8 cellular contexts compared by ENCODE assay signal in genomic region chr16:46658925-46659324, GRCh38. TPM values are rescaled to one million over a fixed set of nuclear protein-coding genes. Genes with fewer than 3 reads are reported as not detected.
DNase-seq lines count a peak whose midpoint lies in the region; ATAC-seq and TF ChIP-seq lines count a peak whose summit lies in the region.

No MANE protein-coding gene starts in this region.

- H3K79me2 ChIP-seq in DOHH2 (ENCODE audit: control insufficient read depth, low read length), result no peaks in the 10 kb centered on the region
- H3K79me2 ChIP-seq in hepatocyte, result no peaks in the 10 kb centered on the region

- POLR2A ChIA-PET in activated B cell treated with CpG ODN at 0.5 μM for 24 hours (lab: Charles Lee), result interaction anchor here (0.6 to 1.0 kb wide), 4 partner anchors 9 to 1951 kb away, joined by 3 to 4 read pairs (median 3); partner anchors contain the start of gene ABCC11

- H3K9me2 ChIP-seq in DOHH2 (replicated peaks; ENCODE audit: control insufficient read depth, low read length), result no peaks in the 10 kb centered on the region
- H3K9me2 ChIP-seq in hepatocyte (replicated peaks; ENCODE audit: insufficient read depth), result no peaks in the 10 kb centered on the region

- peaks cover 20% of the 10 kb centered on the region for H3K4me1 ChIP-seq in DOHH2 (ENCODE audit: control insufficient read depth, low read length)
- no peaks in the 10 kb centered on the region for H3K4me1 ChIP-seq in uterus
- no peaks in the 10 kb centered on the region for H3K4me1 ChIP-seq in prostate gland (replicated peaks)
- no peaks in the 10 kb centered on the region for H3K4me1 ChIP-seq in hepatocyte (ENCODE audit: insufficient read depth)

- H3K9me3 ChIP-seq in DOHH2 (ENCODE audit: control insufficient read depth, insufficient read depth, low read length) (no peaks in the 10 kb centered on the region), uterus (no peaks in the 10 kb centered on the region), prostate gland (no peaks in the 10 kb centered on the region), hepatocyte (ENCODE audit: low read depth) (no peaks in the 10 kb centered on the region)

- peaks cover 3% of the 10 kb centered on the region for H3F3A ChIP-seq in DOHH2 (ENCODE audit: control insufficient read depth, insufficient read depth)

- H3K36me3 ChIP-seq in DOHH2 (ENCODE audit: control insufficient read depth, low read length) (peaks cover 54% of the 10 kb centered on the region), uterus (no peaks in the 10 kb centered on the region), prostate gland (peaks cover 7 to 11% of the 10 kb centered on the region in 2 donors), hepatocyte (replicated peaks; ENCODE audit: insufficient read depth, low read depth) (peaks cover 5% of the 10 kb centered on the region)

- peaks cover 54% of the 10 kb centered on the region for H3K36me3 Mint-ChIP-seq in activated B cell treated with CpG ODN at 0.5 μM for 24 hours (ENCODE audit: low read depth)

- H3K4me3 Mint-ChIP-seq in activated B cell treated with CpG ODN at 0.5 μM for 24 hours, result peak overlapping the region; percentile 20

- peak overlapping the region; percentile 33 for H3K4me2 ChIP-seq in DOHH2 (ENCODE audit: low read length)
- no peak overlapping the region for H3K4me2 ChIP-seq in hepatocyte

- H3K27ac ChIP-seq in DOHH2 (ENCODE audit: low read depth, low read length), result peak overlapping the region; percentile 11; the same call in 1 of the 2 replicates
- no peak overlapping the region for H3K27ac ChIP-seq in uterus
- no peak overlapping the region for H3K27ac ChIP-seq in prostate gland
- H3K27ac ChIP-seq in hepatocyte, result no peak overlapping the region

- H3K27me3 Mint-ChIP-seq in activated B cell treated with CpG ODN at 0.5 μM for 24 hours, result no peaks in the 10 kb centered on the region

- peaks cover 21% of the 10 kb centered on the region for H3K4me1 Mint-ChIP-seq in activated B cell treated with CpG ODN at 0.5 μM for 24 hours

- peak overlapping the region; percentile 80 for H3K27ac Mint-ChIP-seq in activated B cell treated with CpG ODN at 0.5 μM for 24 hours

- H3K4me3 ChIP-seq in DOHH2 (ENCODE audit: low read length) (no peak overlapping the region), uterus (no peak overlapping the region), prostate gland (no peak overlapping the region), hepatocyte (no peak overlapping the region)

- H4K20me1 ChIP-seq in DOHH2 (ENCODE audit: control insufficient read depth, insufficient read depth, low read depth, low read length) (no peaks in the 10 kb centered on the region), hepatocyte (ENCODE audit: insufficient read depth, poor library complexity, severe bottlenecking) (peaks cover 3% of the 10 kb centered on the region)

- 71% methylated on average over 1 of the region's 1 CpG for WGBS in prostate gland
- 89% methylated on average over 1 of the region's 1 CpG for WGBS in hepatocyte (ENCODE audit: low lambda C conversion rate, missing lambda C conversion rate)

- CTCF ChIA-PET in activated B cell treated with CpG ODN at 0.5 μM for 24 hours (lab: Charles Lee), result interaction anchor here (3.1 kb wide), 1 partner anchor 15 kb away, joined by 10 read pairs; no protein-coding TSS in a partner anchor

- H3K9me3 Mint-ChIP-seq in activated B cell treated with CpG ODN at 0.5 μM for 24 hours, result no peaks in the 10 kb centered on the region

- H3K27me3 ChIP-seq in DOHH2 (ENCODE audit: control insufficient read depth, low read length), result no peaks in the 10 kb centered on the region
- no peaks in the 10 kb centered on the region for H3K27me3 ChIP-seq in uterus
- no peaks in the 10 kb centered on the region for H3K27me3 ChIP-seq in prostate gland (replicated peaks; ENCODE audit: insufficient read depth)
- no peaks in the 10 kb centered on the region for H3K27me3 ChIP-seq in hepatocyte

- no peak overlapping the region for H2AFZ ChIP-seq in hepatocyte

- intact Hi-C loops in activated B cell treated with CpG ODN at 0.5 μM for 24 hours (cut with micrococcal nuclease) (loop anchor here (2.0 kb wide), 1 partner anchor 30 kb away; the partner anchor contains the start of genes ORC6 and VPS35), sciatic nerve (cut with DNase I) (no loop called here), uterus (cut with DNase I; ENCODE audit: low total_unique reads) (no loop called here), prostate gland (cut with DNase I) (no loop called here)

- ATAC-seq in GM19372 (IDR thresholded peaks at IDR 0.05; ENCODE audit: low read depth, unreplicated experiment) (peak; percentile 88), HG03354 (IDR thresholded peaks at IDR 0.05; ENCODE audit: poor library complexity, severe bottlenecking, unreplicated experiment) (peak; percentile 86), activated B cell treated with CpG ODN at 0.5 μM for 24 hours (ENCODE audit: low read depth) (peak; percentile 95), sciatic nerve (peak; percentile 81)

- DNase-seq in activated B cell treated with CpG ODN at 0.5 μM for 24 hours (peak; percentile 26), sciatic nerve (ENCODE audit: low spot score) (peak; percentile 59), uterus (no peak), prostate gland (ENCODE audit: low spot score) (no peak), hepatocyte (ENCODE audit: low spot score) (no peak)

- TF ChIP-seq CTCF in DOHH2 (IDR thresholded peaks at IDR 0.05; ENCODE audit: low read depth, low read length, poor library complexity, severe bottlenecking) (no peak), activated B cell treated with CpG ODN at 0.5 μM for 24 hours (IDR thresholded peaks at IDR 0.05) (no peak), uterus (IDR thresholded peaks at IDR 0.05) (no peak), prostate gland (IDR thresholded peaks at IDR 0.05) (no peak), hepatocyte (IDR thresholded peaks at IDR 0.05; ENCODE audit: poor library complexity) (no peak)

- TF ChIP-seq POLR2A in uterus (IDR thresholded peaks at IDR 0.05), result no peak
- TF ChIP-seq POLR2A in prostate gland (IDR thresholded peaks at IDR 0.05), result no peak

RNA-seq across cellular contexts. Expression of gene VPS35, which starts 30.1 kb away (rescaled TPM):
- total RNA-seq in activated B cell treated with CpG ODN at 0.5 μM for 24 hours, result 85.1 and 97.1 TPM in 2 replicates
- total RNA-seq in sciatic nerve, result 87.3 TPM
- total RNA-seq in uterus, result 100 to 1,000 TPM in 1 of 4 donors, 10 to 100 TPM in 3; 23.1 to 183 (median 67.4) TPM
- total RNA-seq in prostate gland, result 100 to 1,000 TPM in 1 of 2 donors, 10 to 100 TPM in 1; 99.1 to 107 TPM
- total RNA-seq in hepatocyte, result 221 and 224 TPM in 2 replicates
- 110 and 127 TPM in 2 replicates for polyA plus RNA-seq in hepatocyte

RNA-seq across cellular contexts. Expression of gene ORC6, which starts 30.5 kb away (rescaled TPM):
- total RNA-seq in activated B cell treated with CpG ODN at 0.5 μM for 24 hours (8.0 and 13.2 TPM in 2 replicates), sciatic nerve (1.8 TPM), uterus (10 to 100 TPM in 1 of 4 donors, 1 to 10 TPM in 2, not detected in 1; 1.2 to 11.3 (median 1.3) TPM), prostate gland (10 to 100 TPM in 1 of 2 donors, 1 to 10 TPM in 1; 1.4 to 16.8 TPM), hepatocyte (13.8 and 15.4 TPM in 2 replicates)
- polyA plus RNA-seq in hepatocyte, result 11.7 and 15.8 TPM in 2 replicates

RNA-seq across cellular contexts. Expression of gene SHCBP1, which starts 37.7 kb away (rescaled TPM):
- total RNA-seq in activated B cell treated with CpG ODN at 0.5 μM for 24 hours (1.9 and 2.0 TPM in 2 replicates), sciatic nerve (1.9 TPM), uterus (10 to 100 TPM in 1 of 4 donors, not detected in 3; 11.8 TPM), prostate gland (1 to 10 TPM in 1 of 2 donors, under 1 TPM in 1; 0.77 to 5.6 TPM), hepatocyte (2.7 and 3.2 TPM in 2 replicates)
- polyA plus RNA-seq in hepatocyte, result 3.2 and 4.0 TPM in 2 replicates

Comparison
In these comparisons a context has a peak if more than half of its experiments do, and no peak if none do; other contexts are left out.
1. DNase-seq: peak in activated B cell treated with CpG ODN at 0.5 μM for 24 hours (single experiment) and sciatic nerve (single experiment); none in uterus (0 of 2), prostate gland (single experiment) and hepatocyte (single experiment).
2. Peak in every context shown above with its lines, with median percentiles within 50 percentile points of each other: ATAC-seq.